25 cellular contexts compared by ENCODE assay signal in genomic region chr10:20302033-20302432, GRCh38.
"Had no signal": no experiment of that assay in that cellular context is flagged by ENCODE, and none has a peak within 500 bp of the region (broad histone marks: within the 10 kb centered on the region; RNA-seq: fewer than 3 reads in every experiment).

No MANE protein-coding gene starts in this region.

- H3K36me3 ChIP-seq: gastrocnemius medialis, left lung, neural progenitor cell, sigmoid colon, suprapubic skin had no signal

- H3K4me3 ChIP-seq: gastrocnemius medialis, left lung, neural progenitor cell, sigmoid colon, skin epidermis, suprapubic skin had no signal

- ATAC-seq: effector memory CD8-positive, alpha-beta T cell; gastrocnemius medialis; left cardiac atrium; left lung; naive thymus-derived CD4-positive, alpha-beta T cell; right cardiac atrium; stimulated activated naive CD8-positive, alpha-beta T cell treated with anti-CD3 and anti-CD28 coated beads, Interleukin-15, amount 100 ng/mL, for 72 hours had no signal

- H3K9me3 ChIP-seq: gastrocnemius medialis, suprapubic skin had no signal

- DNase-seq: cerebellar nuclear complex; cortex of kidney; effector memory CD8-positive, alpha-beta T cell; gastrocnemius medialis; head of caudate nucleus; kidney; left cardiac atrium; left lung; mesendoderm; midbrain; naive thymus-derived CD4-positive, alpha-beta T cell; right cardiac atrium; sigmoid colon; stimulated activated CD4-positive, alpha-beta T cell treated with anti-CD3 and anti-CD28 coated beads, Interleukin-15, amount 100 ng/mL, for 24 hours; stimulated activated CD4-positive, alpha-beta T cell treated with anti-CD3 and anti-CD28 coated beads, Interleukin-4, amount 100 ng/mL, for 1 hour; stimulated activated CD8-positive, alpha-beta memory T cell treated with anti-CD3 and anti-CD28 coated beads, Interleukin-4, amount 100 ng/mL, for 48 hours; stimulated activated naive CD4-positive, alpha-beta T cell; stimulated activated naive CD8-positive, alpha-beta T cell treated with anti-CD3 and anti-CD28 coated beads, Interleukin-15, amount 100 ng/mL, for 72 hours had no signal

- H3K27me3 Mint-ChIP-seq: effector memory CD8-positive, alpha-beta T cell; naive thymus-derived CD4-positive, alpha-beta T cell; progenitor cell of endocrine pancreas; stimulated activated naive CD8-positive, alpha-beta T cell treated with anti-CD3 and anti-CD28 coated beads, Interleukin-15, amount 100 ng/mL, for 72 hours; type B pancreatic cell had no signal

- H3K4me1 ChIP-seq: gastrocnemius medialis, left lung, neural progenitor cell, sigmoid colon, suprapubic skin had no signal

- H3K4me1 Mint-ChIP-seq: naive thymus-derived CD4-positive, alpha-beta T cell; neural progenitor cell; stimulated activated naive CD8-positive, alpha-beta T cell treated with anti-CD3 and anti-CD28 coated beads, Interleukin-15, amount 100 ng/mL, for 72 hours had no signal

- H3K4me3 Mint-ChIP-seq: effector memory CD8-positive, alpha-beta T cell; naive thymus-derived CD4-positive, alpha-beta T cell; nephron; neural progenitor cell; stimulated activated naive CD8-positive, alpha-beta T cell treated with anti-CD3 and anti-CD28 coated beads, Interleukin-15, amount 100 ng/mL, for 72 hours; type B pancreatic cell had no signal

- H3K27me3 ChIP-seq: gastrocnemius medialis, left lung, neural progenitor cell, sigmoid colon, suprapubic skin had no signal

- H3K36me3 Mint-ChIP-seq: naive thymus-derived CD4-positive, alpha-beta T cell had no signal

- H3K27ac Mint-ChIP-seq: effector memory CD8-positive, alpha-beta T cell; naive thymus-derived CD4-positive, alpha-beta T cell; nephron; neural progenitor cell; progenitor cell of endocrine pancreas; stimulated activated naive CD8-positive, alpha-beta T cell treated with anti-CD3 and anti-CD28 coated beads, Interleukin-15, amount 100 ng/mL, for 72 hours; type B pancreatic cell had no signal

- H3K27ac ChIP-seq: gastrocnemius medialis, left lung, neural progenitor cell, parathyroid adenoma, sigmoid colon, skin epidermis, suprapubic skin had no signal
